ENCODE assay signal across 23 cellular contexts in genomic region chr9:114014044-114014443, GRCh38.
"Had no signal": no experiment of that assay in that cellular context is flagged by ENCODE, and none has a peak within 500 bp of the region (broad histone marks: within the 10 kb centered on the region; RNA-seq: fewer than 3 reads in every experiment).

No MANE protein-coding gene starts in this region.

- H3K36me3 Mint-ChIP-seq: natural killer cell; stimulated activated effector memory CD8-positive, alpha-beta T cell treated with anti-CD3 and anti-CD28 coated beads, Interleukin-12 subunit alpha, Interleukin-12 subunit beta, amount 100 ng/mL, for 72 hours had no signal

- H3K9me3 Mint-ChIP-seq: natural killer cell had no signal

- H3K4me3 Mint-ChIP-seq: naive thymus-derived CD4-positive, alpha-beta T cell; natural killer cell; nephron; neural progenitor cell; stimulated activated effector memory CD8-positive, alpha-beta T cell treated with anti-CD3 and anti-CD28 coated beads, Interleukin-12 subunit alpha, Interleukin-12 subunit beta, amount 100 ng/mL, for 72 hours; stimulated activated naive B cell treated with anti-CD40 and anti-IgM and Interleukin-4, amounts not matched to agents 10 μg/mL and 1 μg/mL and 100 μg/mL, for 72 hours; stimulated activated naive CD8-positive, alpha-beta T cell treated with anti-CD3 and anti-CD28 coated beads, Interleukin-15, Interleukin-2, amounts not matched to agents 100 ng/mL and 50 ng/mL, for 24 hours had no signal

- FAIRE-seq: pancreas, small intestine, urothelium cell line had no signal

- H3K27me3 Mint-ChIP-seq: stimulated activated naive B cell treated with anti-CD40 and anti-IgM and Interleukin-4, amounts not matched to agents 10 μg/mL and 1 μg/mL and 100 μg/mL, for 72 hours; stimulated activated naive CD8-positive, alpha-beta T cell treated with anti-CD3 and anti-CD28 coated beads, Interleukin-15, Interleukin-2, amounts not matched to agents 100 ng/mL and 50 ng/mL, for 24 hours had no signal

- H3K4me1 Mint-ChIP-seq: naive thymus-derived CD4-positive, alpha-beta T cell; natural killer cell; nephron; neural progenitor cell; stimulated activated effector memory CD8-positive, alpha-beta T cell treated with anti-CD3 and anti-CD28 coated beads, Interleukin-12 subunit alpha, Interleukin-12 subunit beta, amount 100 ng/mL, for 72 hours; stimulated activated naive B cell treated with anti-CD40 and anti-IgM and Interleukin-4, amounts not matched to agents 10 μg/mL and 1 μg/mL and 100 μg/mL, for 72 hours had no signal

- DNase-seq: naive thymus-derived CD4-positive, alpha-beta T cell; natural killer cell; occipital lobe; pancreas; psoas muscle; right cardiac atrium; right lobe of liver; sigmoid colon; small intestine; stimulated activated CD4-positive, alpha-beta T cell treated with anti-CD3 and anti-CD28 coated beads, Interleukin-15, amount 100 ng/mL, for 24 hours; stimulated activated CD4-positive, alpha-beta T cell treated with anti-CD3 and anti-CD28 coated beads, Interleukin-2, amount 100 ng/mL, for 24 hours; stimulated activated CD4-positive, alpha-beta T cell treated with anti-CD3 and anti-CD28 coated beads, Interleukin-2, amount 100 ng/mL, for 48 hours; stimulated activated CD4-positive, alpha-beta T cell treated with anti-CD3 and anti-CD28 coated beads, Interleukin-4, amount 100 ng/mL, for 24 hours; stimulated activated naive B cell treated with anti-CD40 and anti-IgM and Interleukin-4, amounts not matched to agents 10 μg/mL and 1 μg/mL and 100 μg/mL, for 72 hours; stimulated activated naive CD4-positive, alpha-beta T cell treated with Interleukin-2 at 50 U/mL for 16 hours; stomach; thyroid gland; upper lobe of left lung had no signal

- H3K27ac Mint-ChIP-seq: naive thymus-derived CD4-positive, alpha-beta T cell; natural killer cell; nephron; neural progenitor cell; stimulated activated effector memory CD8-positive, alpha-beta T cell treated with anti-CD3 and anti-CD28 coated beads, Interleukin-12 subunit alpha, Interleukin-12 subunit beta, amount 100 ng/mL, for 72 hours; stimulated activated naive B cell treated with anti-CD40 and anti-IgM and Interleukin-4, amounts not matched to agents 10 μg/mL and 1 μg/mL and 100 μg/mL, for 72 hours; stimulated activated naive CD8-positive, alpha-beta T cell treated with anti-CD3 and anti-CD28 coated beads, Interleukin-15, Interleukin-2, amounts not matched to agents 100 ng/mL and 50 ng/mL, for 24 hours had no signal
